In genomic region chr7:129769866-129770808, GRCh38 we compare ENCODE assay signal across 1 cellular context.
TF ChIP-seq lines count a peak whose summit lies in the region.

No MANE protein-coding gene starts in this region.

TF ChIP-seq in K562, 482 proteins besides CTCF, POLR2A, EP300 and RAD21 (continued from another document):
- TF ChIP-seq CHD7 (IDR thresholded peaks at IDR 0.05; ENCODE audit: low read depth, low read length) (no peak), ZC3H4 (CRISPR knock-in tag; IDR thresholded peaks at IDR 0.05; ENCODE audit: borderline replicate concordance) (no peak; the same call in 1 of the 2 replicates), MAFF (IDR thresholded peaks at IDR 0.05; ENCODE audit: low read length) (no peak), POLR3G (IDR thresholded peaks at IDR 0.05; ENCODE audit: extremely low read depth, insufficient read length, insufficient replicate concordance) (no peak), ZNF146 (CRISPR knock-in tag; IDR thresholded peaks at IDR 0.05; ENCODE audit: unreplicated experiment) (no peak), DPF2 (IDR thresholded peaks at IDR 0.05) (no peak), SIX5 (IDR thresholded peaks at IDR 0.05; ENCODE audit: borderline replicate concordance in 1 of 2, insufficient read depth in 1 of 2, low read depth in 1 of 2, low read length in 2 of 2) (no peak), CREB1 (IDR thresholded peaks at IDR 0.05) (peak; percentile 18; the same call in 1 of the 2 replicates), CREB1 (CRISPR knock-in tag; IDR thresholded peaks at IDR 0.05) (no peak), ZNF766 (CRISPR knock-in tag; conservative IDR thresholded peaks at IDR 0.05) (no peak), MYBL2 (IDR thresholded peaks at IDR 0.05; ENCODE audit: low read depth) (no peak), MYBL2 (CRISPR knock-in tag; IDR thresholded peaks at IDR 0.05; ENCODE audit: borderline replicate concordance) (0 out of 2 replicates have a peak, but pooled peaks have one; percentile 27), SRSF9 (IDR thresholded peaks at IDR 0.05; ENCODE audit: borderline replicate concordance, low read depth, low read length) (no peak), CHD1 (IDR thresholded peaks at IDR 0.05; ENCODE audit: low read length) (peak; percentile 29)
- TF ChIP-seq, protein P1, sequence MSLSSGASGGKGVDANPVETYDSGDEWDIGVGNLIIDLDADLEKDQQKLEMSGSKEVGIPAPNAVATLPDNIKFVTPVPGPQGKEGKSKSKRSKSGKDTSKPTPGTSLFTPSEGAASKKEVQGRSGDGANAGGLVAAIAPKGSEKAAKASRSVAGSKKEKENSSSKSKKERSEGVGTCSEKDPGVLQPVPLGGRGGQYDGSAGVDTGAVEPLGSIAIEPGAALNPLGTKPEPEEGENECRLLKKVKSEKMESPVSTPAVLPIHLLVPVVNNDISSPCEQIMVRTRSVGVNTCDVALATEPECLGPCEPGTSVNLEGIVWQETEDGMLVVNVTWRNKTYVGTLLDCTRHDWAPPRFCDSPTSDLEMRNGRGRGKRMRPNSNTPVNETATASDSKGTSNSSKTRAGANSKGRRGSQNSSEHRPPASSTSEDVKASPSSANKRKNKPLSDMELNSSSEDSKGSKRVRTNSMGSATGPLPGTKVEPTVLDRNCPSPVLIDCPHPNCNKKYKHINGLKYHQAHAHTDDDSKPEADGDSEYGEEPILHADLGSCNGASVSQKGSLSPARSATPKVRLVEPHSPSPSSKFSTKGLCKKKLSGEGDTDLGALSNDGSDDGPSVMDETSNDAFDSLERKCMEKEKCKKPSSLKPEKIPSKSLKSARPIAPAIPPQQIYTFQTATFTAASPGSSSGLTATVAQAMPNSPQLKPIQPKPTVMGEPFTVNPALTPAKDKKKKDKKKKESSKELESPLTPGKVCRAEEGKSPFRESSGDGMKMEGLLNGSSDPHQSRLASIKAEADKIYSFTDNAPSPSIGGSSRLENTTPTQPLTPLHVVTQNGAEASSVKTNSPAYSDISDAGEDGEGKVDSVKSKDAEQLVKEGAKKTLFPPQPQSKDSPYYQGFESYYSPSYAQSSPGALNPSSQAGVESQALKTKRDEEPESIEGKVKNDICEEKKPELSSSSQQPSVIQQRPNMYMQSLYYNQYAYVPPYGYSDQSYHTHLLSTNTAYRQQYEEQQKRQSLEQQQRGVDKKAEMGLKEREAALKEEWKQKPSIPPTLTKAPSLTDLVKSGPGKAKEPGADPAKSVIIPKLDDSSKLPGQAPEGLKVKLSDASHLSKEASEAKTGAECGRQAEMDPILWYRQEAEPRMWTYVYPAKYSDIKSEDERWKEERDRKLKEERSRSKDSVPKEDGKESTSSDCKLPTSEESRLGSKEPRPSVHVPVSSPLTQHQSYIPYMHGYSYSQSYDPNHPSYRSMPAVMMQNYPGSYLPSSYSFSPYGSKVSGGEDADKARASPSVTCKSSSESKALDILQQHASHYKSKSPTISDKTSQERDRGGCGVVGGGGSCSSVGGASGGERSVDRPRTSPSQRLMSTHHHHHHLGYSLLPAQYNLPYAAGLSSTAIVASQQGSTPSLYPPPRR (CRISPR knock-in tag; IDR thresholded peaks at IDR 0.05; ENCODE audit: borderline replicate concordance): 0 out of 2 replicates have a peak, but pooled peaks have one; percentile 2
